Comparison of ENCODE assay signal across 8 cellular contexts in the genomic region with DNA sequence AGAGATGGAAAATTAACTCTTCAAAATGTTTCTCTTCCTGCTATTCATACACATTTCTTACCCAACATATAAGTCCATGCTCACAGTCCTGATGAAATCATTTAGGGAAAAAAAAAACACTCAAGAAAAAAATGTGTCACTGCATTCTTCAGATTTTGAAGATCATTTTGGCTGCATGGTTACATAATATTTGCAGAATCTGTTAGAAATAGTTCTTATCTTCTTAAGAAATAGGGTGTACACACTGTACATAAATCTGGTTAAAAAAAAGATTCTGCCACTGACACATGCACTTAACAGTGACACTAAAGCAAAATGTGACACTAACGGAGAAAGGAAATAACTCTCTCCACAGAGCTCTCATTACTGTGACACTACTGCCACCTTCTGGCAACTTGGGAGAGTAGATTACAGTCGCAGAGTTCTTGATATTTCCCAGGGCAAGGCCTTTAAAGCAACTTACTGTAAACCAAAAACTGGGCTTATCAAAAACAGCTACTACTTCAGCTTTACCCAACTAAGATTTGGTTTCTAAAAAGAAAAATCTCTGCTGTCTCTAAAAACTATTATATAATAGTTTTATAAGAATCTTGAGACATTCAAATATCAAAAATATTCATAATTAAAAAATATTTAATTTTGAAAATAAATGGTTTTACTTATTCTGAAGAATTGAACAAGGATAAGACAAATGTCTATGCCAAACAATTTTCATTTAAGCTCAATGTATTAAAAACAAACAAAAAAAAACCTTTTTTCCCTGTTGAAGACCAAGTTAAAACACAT.
DNase-seq lines count a peak whose midpoint lies in the region; ATAC-seq and TF ChIP-seq lines count a peak whose summit lies in the region.

No MANE protein-coding gene starts in this region.

- no peak overlapping the region for H3K27ac ChIP-seq in gastrocnemius medialis

- H3K9me3 ChIP-seq in gastrocnemius medialis: no peaks in the 10 kb centered on the region

- peaks cover 32% of the 10 kb centered on the region for H3K4me1 Mint-ChIP-seq in activated T-cell treated with anti-CD3 and anti-CD28 coated beads, Interleukin-2, amount 50 U/mL, for 24 hours (ENCODE audit: low read depth)
- H3K4me1 Mint-ChIP-seq in activated naive CD8-positive, alpha-beta T cell treated with anti-CD3 and anti-CD28 coated beads, Interleukin-2, amount 50 U/mL, for 24 hours: peaks cover 26% of the 10 kb centered on the region

- no peak overlapping the region for H3K27ac Mint-ChIP-seq in activated T-cell treated with anti-CD3 and anti-CD28 coated beads, Interleukin-2, amount 50 U/mL, for 24 hours
- H3K27ac Mint-ChIP-seq in activated naive CD8-positive, alpha-beta T cell treated with anti-CD3 and anti-CD28 coated beads, Interleukin-2, amount 50 U/mL, for 24 hours: no peak overlapping the region

- no peaks in the 10 kb centered on the region for H3K9me3 Mint-ChIP-seq in activated T-cell treated with anti-CD3 and anti-CD28 coated beads, Interleukin-2, amount 50 U/mL, for 24 hours
- H3K9me3 Mint-ChIP-seq in activated naive CD8-positive, alpha-beta T cell treated with anti-CD3 and anti-CD28 coated beads, Interleukin-2, amount 50 U/mL, for 24 hours: no peaks in the 10 kb centered on the region

- ATAC-seq in HG02642 (IDR thresholded peaks at IDR 0.05; ENCODE audit: poor library complexity, unreplicated experiment): peak; percentile 79
- peak; percentile 85 for ATAC-seq in activated naive CD8-positive, alpha-beta T cell treated with anti-CD3 and anti-CD28 coated beads, Interleukin-2, amount 50 U/mL, for 24 hours
- ATAC-seq in left ventricle myocardium superior: peak; percentile 79
- ATAC-seq in gastrocnemius medialis: peak; percentile 92 to 95

- no peak overlapping the region for H3K4me3 Mint-ChIP-seq in activated T-cell treated with anti-CD3 and anti-CD28 coated beads, Interleukin-2, amount 50 U/mL, for 24 hours
- no peak overlapping the region for H3K4me3 Mint-ChIP-seq in activated naive CD8-positive, alpha-beta T cell treated with anti-CD3 and anti-CD28 coated beads, Interleukin-2, amount 50 U/mL, for 24 hours

- no peaks in the 10 kb centered on the region for H3K27me3 ChIP-seq in gastrocnemius medialis

- no peak overlapping the region for H3K4me3 ChIP-seq in gastrocnemius medialis

- TF ChIP-seq CTCF in gastrocnemius medialis (IDR thresholded peaks at IDR 0.05 in 4 of 5, conservative IDR thresholded peaks at IDR 0.05 in 1 of 5): peak; percentile 66 to 82 (median 75)

- peaks cover 0 to 19% of the 10 kb centered on the region in 2 donors for H3K36me3 ChIP-seq in gastrocnemius medialis

- H3K27me3 Mint-ChIP-seq in activated T-cell treated with anti-CD3 and anti-CD28 coated beads, Interleukin-2, amount 50 U/mL, for 24 hours: no peaks in the 10 kb centered on the region
- H3K27me3 Mint-ChIP-seq in activated naive CD8-positive, alpha-beta T cell treated with anti-CD3 and anti-CD28 coated beads, Interleukin-2, amount 50 U/mL, for 24 hours: no peaks in the 10 kb centered on the region

- DNase-seq in activated T-cell treated with anti-CD3 and anti-CD28 coated beads for 24 hours (ENCODE audit: low read depth) (peak; percentile 52), NCI-H1048 (lab: John Stamatoyannopoulos, UW) (peak; percentile 34), SK-MEL-5 (ENCODE audit: low read depth, low spot score) (peak; percentile 91), left ventricle myocardium superior (no peak), gastrocnemius medialis (peak; percentile 23 to 40)
- DNase-seq in activated T-cell treated with anti-CD3 and anti-CD28 coated beads, Interleukin-2, amount 50 U/mL, for 24 hours: no peak
- peak; percentile 58 for DNase-seq in activated naive CD8-positive, alpha-beta T cell treated with anti-CD3 and anti-CD28 coated beads, Interleukin-2, amount 50 U/mL, for 24 hours

- intact Hi-C loops in left ventricle myocardium superior (cut with micrococcal nuclease): no loop called here
- intact Hi-C loops in gastrocnemius medialis (cut with DNase I; ENCODE audit: low total_unique reads): loop anchor here (1.0 kb wide), 1 partner anchor 26 kb away; no protein-coding TSS in a partner anchor

- in situ Hi-C loops in SK-MEL-5 (cut with HindIII; ENCODE audit: low pct_unique_long_range_greater_than_20kb, low sequenced_read_pairs): no loop called here
- in situ Hi-C loops in gastrocnemius medialis (cut with MboI; ENCODE audit: low sequenced_read_pairs in 4 of 4): no loop called here

- peaks cover 14 to 20% of the 10 kb centered on the region in 2 donors for H3K4me1 ChIP-seq in gastrocnemius medialis

- H3K36me3 Mint-ChIP-seq in activated T-cell treated with anti-CD3 and anti-CD28 coated beads, Interleukin-2, amount 50 U/mL, for 24 hours (ENCODE audit: low read depth): peaks cover 39% of the 10 kb centered on the region
- H3K36me3 Mint-ChIP-seq in activated naive CD8-positive, alpha-beta T cell treated with anti-CD3 and anti-CD28 coated beads, Interleukin-2, amount 50 U/mL, for 24 hours (ENCODE audit: low read depth): peaks cover 9% of the 10 kb centered on the region

- no peak for TF ChIP-seq POLR2A in gastrocnemius medialis (IDR thresholded peaks at IDR 0.05)

Comparison
In these comparisons a context has a peak if more than half of its experiments do, and no peak if none do; other contexts are left out.
1. DNase-seq: peak in activated T-cell treated with anti-CD3 and anti-CD28 coated beads for 24 hours (single experiment), NCI-H1048 (single experiment), SK-MEL-5 (single experiment), activated naive CD8-positive, alpha-beta T cell treated with anti-CD3 and anti-CD28 coated beads, Interleukin-2, amount 50 U/mL, for 24 hours (single experiment) and gastrocnemius medialis (2 of 2); none in activated T-cell treated with anti-CD3 and anti-CD28 coated beads, Interleukin-2, amount 50 U/mL, for 24 hours (single experiment) and left ventricle myocardium superior (single experiment).
2. Peak in every context shown above with its lines, with median percentiles within 50 percentile points of each other: ATAC-seq.